7 cellular contexts compared by ENCODE assay signal in the genomic region with DNA sequence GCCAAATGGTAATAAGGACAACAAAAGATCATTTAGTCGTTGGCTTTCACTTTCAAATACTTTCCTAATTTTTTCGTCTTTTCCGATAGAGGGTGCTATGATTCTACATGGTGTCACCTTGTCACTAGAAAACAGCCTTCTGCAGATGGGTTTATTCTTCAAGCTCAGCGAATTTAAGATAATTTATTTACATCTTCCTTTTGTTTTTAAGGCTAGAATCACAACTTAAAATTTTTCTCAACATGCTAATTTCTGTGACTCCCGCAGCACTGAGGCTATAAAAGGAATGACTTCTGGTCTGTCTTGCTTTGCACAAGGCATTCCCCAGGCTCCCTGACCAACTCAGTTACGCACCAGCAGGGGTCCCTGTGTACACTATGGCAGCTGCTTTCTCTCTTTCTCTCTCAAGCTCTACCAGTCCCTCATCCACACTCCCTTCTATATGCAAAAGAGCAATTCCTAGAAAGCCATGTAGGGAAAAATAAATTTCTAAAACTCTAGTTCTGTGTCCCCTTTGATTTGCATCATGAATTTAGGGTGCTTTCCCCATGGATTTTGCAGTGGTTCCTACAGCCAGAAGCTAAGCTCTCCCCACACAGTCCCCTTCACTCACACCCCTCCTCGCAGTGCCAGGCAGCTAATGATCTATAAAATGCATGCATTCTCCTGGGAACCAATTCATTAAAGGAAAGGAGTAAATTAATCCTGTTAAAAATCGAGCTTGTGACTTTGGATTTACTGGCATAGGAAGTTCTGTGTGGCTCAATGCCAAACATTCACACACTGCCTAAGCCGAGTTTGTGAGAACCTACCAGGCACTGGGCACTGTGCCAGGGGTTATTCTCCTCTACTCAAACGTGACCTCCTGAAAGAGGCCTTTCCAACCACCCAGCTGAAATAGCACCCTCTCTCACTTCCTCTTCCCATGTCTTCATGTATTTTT.
DNase-seq lines count a peak whose midpoint lies in the region; ATAC-seq and TF ChIP-seq lines count a peak whose summit lies in the region.

No MANE protein-coding gene starts in this region.

- no TSS peak for BruUV-seq in HCT116 (replicated peaks; lab: Mats Ljungman, UMichigan)

- CTCF ChIA-PET in HCT116 (lab: Charles Lee): interaction anchor here (0.8 to 2.5 kb wide), 21 partner anchors 9 to 787 kb away, joined by 3 to 61 read pairs (median 4); partner anchors contain the start of gene MRS2

- no peaks in the 10 kb centered on the region for H3K9me3 ChIP-seq in HCT116 (ENCODE audit: control insufficient read depth in 1 of 2, insufficient read depth in 1 of 2, low read depth in 1 of 2, low read length in 2 of 2)
- no peaks in the 10 kb centered on the region for H3K9me3 ChIP-seq in prostate gland

- POLR2A ChIA-PET in HCT116 (lab: Charles Lee): interaction anchor here (1.0 kb wide), 1 partner anchor 106 kb away, joined by 3 read pairs; no protein-coding TSS in a partner anchor

- peak; percentile 72 for TF ChIP-seq RAD21 in HCT116 (IDR thresholded peaks at IDR 0.05; ENCODE audit: low read depth)

- 7% methylated on average over 10 of the region's 10 CpGs for WGBS in prostate gland

- H3K9me2 ChIP-seq in HCT116 (ENCODE audit: insufficient read depth): no peaks in the 10 kb centered on the region

- H3K4me3 ChIP-seq in HCT116 (replicated peaks in 1 of 2; ENCODE audit: low read depth in 1 of 2, low read length in 2 of 2): peak overlapping the region; percentile 12; a peak in 3 of 4 replicates
- no peak overlapping the region for H3K4me3 ChIP-seq in prostate gland

- H3K36me3 ChIP-seq in HCT116 (ENCODE audit: control insufficient read depth in 1 of 2, insufficient read depth in 2 of 2, low read length in 2 of 2) (no peaks in the 10 kb centered on the region), prostate gland (no peaks in the 10 kb centered on the region)

- ATAC-seq in HCT116 (peak; percentile 97), left cardiac atrium (peak; percentile 89 to 97)

- H3K9ac ChIP-seq in HCT116 (ENCODE audit: low read length): no peak overlapping the region

- TF ChIP-seq CTCF in GM12873 (IDR thresholded peaks at IDR 0.05; ENCODE audit: insufficient read depth, low read depth, low read length, missing control alignments): peak; percentile 68
- peak; percentile 71 to 97 (median 72) for TF ChIP-seq CTCF in HCT116 (IDR thresholded peaks at IDR 0.05 in 2 of 3, conservative IDR thresholded peaks at IDR 0.05 in 1 of 3; ENCODE audit: borderline replicate concordance in 1 of 3, insufficient read depth in 1 of 3, low read depth in 2 of 3, low read length in 2 of 3)
- peak; percentile 20 to 71 (median 56) for TF ChIP-seq CTCF in prostate gland (IDR thresholded peaks at IDR 0.05)

- H3K4me1 ChIP-seq in HCT116 (ENCODE audit: control insufficient read depth in 1 of 2, insufficient read depth in 2 of 2, low read length in 2 of 2) (peaks cover 4 to 6% of the 10 kb centered on the region in 2 experiments; a peak in 2 of 4 replicates), prostate gland (replicated peaks) (no peaks in the 10 kb centered on the region)

- H3K79me2 ChIP-seq in HCT116 (ENCODE audit: insufficient read depth, low read length): no peaks in the 10 kb centered on the region

- DNase-seq in HCT116 (ENCODE audit: low read depth, low spot score) (peak; percentile 65), LHCN-M2 (ENCODE audit: low read depth) (peak; percentile 65), OCI-M2 (lab: John Stamatoyannopoulos, UW; ENCODE audit: unreplicated experiment) (peak; percentile 52), amniotic stem cell (lab: John Stamatoyannopoulos, UW) (peak; percentile 69), left cardiac atrium (peak; percentile 77), prostate gland (ENCODE audit: low spot score) (peak; percentile 43)

- no peak overlapping the region for H3K27ac ChIP-seq in HCT116 (ENCODE audit: low read depth, low read length)
- no peak overlapping the region for H3K27ac ChIP-seq in prostate gland

- H2AFZ ChIP-seq in HCT116 (ENCODE audit: low read depth, low read length, poor library complexity, severe bottlenecking): peak overlapping the region; percentile 41

- RAD21 ChIA-PET in HCT116 (lab: Charles Lee; ENCODE audit: low non-redundant PET in 1 of 2, low total read pairs in 2 of 2, uncharacterized antibody in 2 of 2, unreplicated experiment in 2 of 2): interaction anchor here (1.5 to 1.6 kb wide), 2 partner anchors 106 kb away, joined by 11 to 15 read pairs; no protein-coding TSS in a partner anchor

- TF ChIP-seq POLR2A in HCT116 (IDR thresholded peaks at IDR 0.05; ENCODE audit: borderline replicate concordance, extremely low read depth, insufficient read depth, insufficient read length) (no peak), prostate gland (IDR thresholded peaks at IDR 0.05) (no peak)

- no peaks in the 10 kb centered on the region for H4K20me1 ChIP-seq in HCT116 (ENCODE audit: insufficient read depth)

- H3K4me2 ChIP-seq in HCT116 (ENCODE audit: low read length): peak overlapping the region; percentile 54

- intact Hi-C loops in HCT116 (cut with micrococcal nuclease) (loop anchor here (1.0 to 2.0 kb wide), 4 partner anchors 76 to 787 kb away; no protein-coding TSS in a partner anchor), left cardiac atrium (cut with DNase I) (loop anchor here (5.0 to 10.0 kb wide), 2 partner anchors 104 to 111 kb away; no protein-coding TSS in a partner anchor), prostate gland (cut with DNase I) (loop anchor here (5.0 kb wide), 1 partner anchor 104 kb away; no protein-coding TSS in a partner anchor)

- H3K27me3 ChIP-seq in HCT116 (ENCODE audit: insufficient read depth, low read length) (peaks cover 10% of the 10 kb centered on the region; the same call in 1 of the 2 replicates), prostate gland (replicated peaks; ENCODE audit: insufficient read depth) (peaks cover 4% of the 10 kb centered on the region)

TF ChIP-seq in HCT116, 20 proteins besides CTCF, POLR2A, EP300 and RAD21:
- peak; percentile 47; the same call in 1 of the 2 replicates for TF ChIP-seq SRF (IDR thresholded peaks at IDR 0.05; ENCODE audit: low read depth)
- no peak for TF ChIP-seq CBX3 (IDR thresholded peaks at IDR 0.05; ENCODE audit: low read depth)
- 0 out of 2 replicates have a peak, but pooled peaks have one; percentile 46 for TF ChIP-seq CEBPB (IDR thresholded peaks at IDR 0.05; ENCODE audit: low read depth)

Comparison
In these comparisons a context has a peak if more than half of its experiments do, and no peak if none do; other contexts are left out.
1. H3K4me3 ChIP-seq: peak in HCT116 (2 of 2); none in prostate gland (0 of 2).
2. Peak in every context shown above with its lines, with median percentiles within 50 percentile points of each other: CTCF ChIP-seq and DNase-seq.